17 cellular contexts compared by ENCODE assay signal in the genomic region with DNA sequence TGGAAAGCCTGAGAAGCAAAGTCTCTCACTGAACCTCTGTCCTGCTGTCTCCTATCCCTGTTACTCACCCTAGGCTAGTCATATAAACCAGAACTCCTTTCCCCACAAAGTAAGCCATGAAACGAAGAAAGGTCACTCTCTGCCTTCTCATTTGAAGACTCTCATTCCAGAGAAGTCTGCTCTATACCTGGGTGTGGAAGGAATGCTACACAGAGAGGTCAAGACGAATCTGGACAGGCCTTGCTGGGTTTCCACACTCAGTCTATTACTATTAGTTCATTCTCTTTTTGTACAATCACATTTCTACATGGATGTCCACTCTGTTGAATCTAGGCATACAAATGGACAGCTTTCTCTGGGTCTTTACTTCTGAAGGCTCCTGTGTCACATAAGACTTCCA.
"Had no signal": no experiment of that assay in that cellular context is flagged by ENCODE, and none has a peak within 500 bp of the region (broad histone marks: within the 10 kb centered on the region; RNA-seq: fewer than 3 reads in every experiment).

No MANE protein-coding gene starts in this region.

- DNase-seq: activated CD4-positive, CD25-positive, alpha-beta regulatory T cell treated with anti-CD3 and anti-CD28 coated beads, Interleukin-2, amount 50 U/mL, for 72 hours; activated CD8-positive, alpha-beta T cell treated with anti-CD3 and anti-CD28 coated beads for 36 hours; activated naive CD4-positive, alpha-beta T cell treated with Interleukin-2 at 50 U/mL for 16 hours; body of pancreas; effector memory CD4-positive, alpha-beta T cell; hypothalamus; immature natural killer cell; left colon; naive thymus-derived CD8-positive, alpha-beta T cell; occipital lobe; psoas muscle; sigmoid colon; upper lobe of right lung had no signal

- H3K27ac Mint-ChIP-seq: activated CD8-positive, alpha-beta T cell treated with anti-CD3 and anti-CD28 coated beads for 36 hours; activated T-helper 1 cell treated with anti-CD3 and anti-CD28 coated beads, Interleukin-12 subunit alpha, Interleukin-12 subunit beta, Interleukin-2, Interleukin-4 antibody, amounts not matched to agents 30 ng/mL and 10 ng/mL and 1 ng/mL, durations not matched to agents 14 hours and 24 hours and 36 hours; stimulated activated naive CD8-positive, alpha-beta T cell treated with anti-CD3 and anti-CD28 coated beads, Interleukin-15, Interleukin-2, amounts not matched to agents 100 ng/mL and 50 ng/mL, for 24 hours had no signal

- H3K9me3 ChIP-seq: body of pancreas, psoas muscle, sigmoid colon, upper lobe of right lung had no signal

- H3K4me3 ChIP-seq: body of pancreas, lung, psoas muscle, sigmoid colon, upper lobe of right lung had no signal

- ATAC-seq: activated CD8-positive, alpha-beta T cell treated with anti-CD3 and anti-CD28 coated beads for 36 hours; body of pancreas; left colon; naive thymus-derived CD8-positive, alpha-beta T cell; psoas muscle; upper lobe of right lung had no signal

- H3K9me3 Mint-ChIP-seq: central memory CD8-positive, alpha-beta T cell; immature natural killer cell; naive thymus-derived CD8-positive, alpha-beta T cell; stimulated activated naive CD8-positive, alpha-beta T cell treated with anti-CD3 and anti-CD28 coated beads, Interleukin-15, Interleukin-2, amounts not matched to agents 100 ng/mL and 50 ng/mL, for 24 hours had no signal

- H3K27me3 Mint-ChIP-seq: activated CD8-positive, alpha-beta T cell treated with anti-CD3 and anti-CD28 coated beads for 36 hours; central memory CD8-positive, alpha-beta T cell; naive thymus-derived CD8-positive, alpha-beta T cell; stimulated activated naive CD8-positive, alpha-beta T cell treated with anti-CD3 and anti-CD28 coated beads, Interleukin-15, Interleukin-2, amounts not matched to agents 100 ng/mL and 50 ng/mL, for 24 hours had no signal

- H3K27ac ChIP-seq: body of pancreas, psoas muscle, sigmoid colon, upper lobe of right lung had no signal

- H3K4me3 Mint-ChIP-seq: activated CD8-positive, alpha-beta T cell treated with anti-CD3 and anti-CD28 coated beads for 36 hours; activated T-helper 1 cell treated with anti-CD3 and anti-CD28 coated beads, Interleukin-12 subunit alpha, Interleukin-12 subunit beta, Interleukin-2, Interleukin-4 antibody, amounts not matched to agents 30 ng/mL and 10 ng/mL and 1 ng/mL, durations not matched to agents 14 hours and 24 hours and 36 hours; central memory CD8-positive, alpha-beta T cell; immature natural killer cell; naive thymus-derived CD8-positive, alpha-beta T cell; stimulated activated naive CD8-positive, alpha-beta T cell treated with anti-CD3 and anti-CD28 coated beads, Interleukin-15, Interleukin-2, amounts not matched to agents 100 ng/mL and 50 ng/mL, for 24 hours had no signal

- H3K27me3 ChIP-seq: body of pancreas, sigmoid colon, upper lobe of right lung had no signal

- H3K36me3 ChIP-seq: sigmoid colon, upper lobe of right lung had no signal
